ENCODE assay signal across 1 cellular context in the genomic region with DNA sequence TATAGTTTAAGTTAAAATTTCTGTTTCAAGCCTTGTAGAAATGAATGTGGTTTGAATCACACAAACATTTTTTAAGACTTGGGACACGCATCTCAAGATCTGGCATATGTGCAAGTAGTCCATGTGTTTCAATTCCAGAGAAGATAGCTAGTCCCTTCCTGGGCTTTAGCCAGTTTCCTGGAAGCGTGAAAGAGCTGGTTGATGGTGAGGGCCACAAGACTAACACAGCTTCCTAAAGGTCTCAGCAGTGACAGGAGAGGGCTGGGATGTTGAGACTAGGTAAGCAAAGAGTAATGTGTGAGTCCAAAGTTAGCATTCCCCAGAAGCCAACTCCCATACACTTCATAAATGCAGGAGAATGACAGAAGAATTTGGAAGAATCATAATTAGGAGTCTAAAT.
A peak's percentile ranks its signal among the peaks of the same experiment; 100 is the strongest.
TF ChIP-seq lines count a peak whose summit lies in the region.

No MANE protein-coding gene starts in this region.

TF ChIP-seq in H1, 55 proteins besides CTCF, POLR2A, EP300 and RAD21:
- no peak for TF ChIP-seq JUN (IDR thresholded peaks at IDR 0.05; ENCODE audit: low read depth, low read length)
- TF ChIP-seq POLR2AphosphoS5 (IDR thresholded peaks at IDR 0.05; ENCODE audit: low read depth, low read length), result peak; percentile 73
- no peak for TF ChIP-seq TEAD4 (IDR thresholded peaks at IDR 0.05; ENCODE audit: low read depth, low read length)
- TF ChIP-seq HDAC2 (IDR thresholded peaks at IDR 0.05; ENCODE audit: borderline replicate concordance in 1 of 2, low read depth in 2 of 2, low read length in 2 of 2), result no peak
- TF ChIP-seq NRF1 (IDR thresholded peaks at IDR 0.05; ENCODE audit: low read depth, low read length), result no peak
